ENCODE assay signal across 24 cellular contexts in genomic region chr7:159046300-159046699, GRCh38.
"Had no signal": no experiment of that assay in that cellular context is flagged by ENCODE, and none has a peak within 500 bp of the region (broad histone marks: within the 10 kb centered on the region; RNA-seq: fewer than 3 reads in every experiment).

No MANE protein-coding gene starts in this region.

- H3K9me3 ChIP-seq: lower lobe of right lung, ovary, testis, thyroid gland, upper lobe of right lung had no signal

- H3K4me3 Mint-ChIP-seq: naive thymus-derived CD8-positive, alpha-beta T cell; stimulated activated naive B cell treated with anti-CD40 and anti-IgM and Interleukin-4, amounts not matched to agents 10 μg/mL and 1 μg/mL and 100 μg/mL, for 72 hours had no signal

- H3K36me3 Mint-ChIP-seq: stimulated activated naive B cell treated with anti-CD40 and anti-IgM and Interleukin-4, amounts not matched to agents 10 μg/mL and 1 μg/mL and 100 μg/mL, for 72 hours had no signal

- H3K4me1 Mint-ChIP-seq: stimulated activated naive B cell treated with anti-CD40 and anti-IgM and Interleukin-4, amounts not matched to agents 10 μg/mL and 1 μg/mL and 100 μg/mL, for 72 hours had no signal

- DNase-seq: kidney glomerular epithelial cell; left colon; left lung; mammary epithelial cell; mesenchymal stem cell; naive thymus-derived CD8-positive, alpha-beta T cell; ovary; stimulated activated CD4-positive, alpha-beta T cell treated with anti-CD3 and anti-CD28 coated beads, Interleukin-12 subunit alpha, Interleukin-12 subunit beta, amount 100 ng/mL, for 4 hours; stimulated activated CD4-positive, alpha-beta T cell treated with anti-CD3 and anti-CD28 coated beads, Interleukin-15, amount 100 ng/mL, for 24 hours; stimulated activated CD4-positive, alpha-beta T cell treated with anti-CD3 and anti-CD28 coated beads, Interleukin-2, amount 100 ng/mL, for 24 hours; stimulated activated CD4-positive, alpha-beta T cell treated with anti-CD3 and anti-CD28 coated beads, Interleukin-4, amount 100 ng/mL, for 1 hour; stimulated activated naive B cell treated with anti-CD40 and anti-IgM and Interleukin-4, amounts not matched to agents 10 μg/mL and 1 μg/mL and 100 μg/mL, for 72 hours; stimulated activated naive CD8-positive, alpha-beta T cell treated with anti-CD3 and anti-CD28 coated beads, Interleukin-15, Interleukin-2, amounts not matched to agents 100 U/mL and 50 U/mL, for 24 hours; stomach; testis; thyroid gland; trophoblast cell; upper lobe of right lung had no signal

- H3K4me2 ChIP-seq: hepatocyte had no signal

- H3K27ac Mint-ChIP-seq: naive thymus-derived CD8-positive, alpha-beta T cell; progenitor cell of endocrine pancreas; stimulated activated naive B cell treated with anti-CD40 and anti-IgM and Interleukin-4, amounts not matched to agents 10 μg/mL and 1 μg/mL and 100 μg/mL, for 72 hours had no signal

- ATAC-seq: left colon; left lung; lower lobe of right lung; naive thymus-derived CD8-positive, alpha-beta T cell; right cardiac atrium; sciatic nerve; stimulated activated naive B cell treated with anti-CD40 and anti-IgM and Interleukin-4, amounts not matched to agents 10 μg/mL and 1 μg/mL and 100 μg/mL, for 72 hours; stimulated activated naive CD8-positive, alpha-beta T cell treated with anti-CD3 and anti-CD28 coated beads, Interleukin-15, Interleukin-2, amounts not matched to agents 100 U/mL and 50 U/mL, for 24 hours; upper lobe of right lung had no signal

- H3K4me3 ChIP-seq: hepatocyte, left lung, lower lobe of right lung, ovary, skin epidermis, stomach, testis, thyroid gland, upper lobe of right lung had no signal

- H3K4me1 ChIP-seq: left lung, lower lobe of right lung, testis, thyroid gland, upper lobe of right lung had no signal

- H3K27ac ChIP-seq: hepatocyte, left lung, lower lobe of right lung, ovary, skin epidermis, stomach, testis, thyroid gland, upper lobe of right lung had no signal

- H3K27me3 ChIP-seq: hepatocyte, ovary, testis, thyroid gland, upper lobe of right lung had no signal

- H3K36me3 ChIP-seq: left lung, lower lobe of right lung, ovary, stomach, thyroid gland, upper lobe of right lung had no signal

- H2AFZ ChIP-seq: hepatocyte had no signal

- H3K79me2 ChIP-seq: hepatocyte had no signal
